Comparison of ENCODE assay signal across 27 cellular contexts in genomic region chr10:124605481-124605855, GRCh38.
DNase-seq lines count a peak whose midpoint lies in the region; ATAC-seq and TF ChIP-seq lines count a peak whose summit lies in the region.
"Had no signal": no experiment of that assay in that cellular context is flagged by ENCODE, and none has a peak within 500 bp of the region (broad histone marks: within the 10 kb centered on the region; RNA-seq: fewer than 3 reads in every experiment).

No MANE protein-coding gene starts in this region.

- H3K27me3 Mint-ChIP-seq in activated naive CD8-positive, alpha-beta T cell treated with anti-CD3 and anti-CD28 coated beads for 36 hours: no peaks in the 10 kb centered on the region
- no peaks in the 10 kb centered on the region for H3K27me3 Mint-ChIP-seq in activated naive CD8-positive, alpha-beta T cell treated with anti-CD3 and anti-CD28 coated beads, Interleukin-2, amount 50 U/mL, for 24 hours
- no peaks in the 10 kb centered on the region for H3K27me3 Mint-ChIP-seq in brain
- no peaks in the 10 kb centered on the region for H3K27me3 Mint-ChIP-seq in neural crest cell (ENCODE audit: low read depth)
- H3K27me3 Mint-ChIP-seq in type B pancreatic cell: no peaks in the 10 kb centered on the region
- H3K27me3 Mint-ChIP-seq: natural killer cell treated with Interleukin-12 subunit alpha and Interleukin-12 subunit beta and Interleukin-15 and Interleukin-18, amount 100 ng/mL, for 72 hours had no signal

- H3K27ac Mint-ChIP-seq in activated naive CD8-positive, alpha-beta T cell treated with anti-CD3 and anti-CD28 coated beads for 36 hours: peak overlapping the region; percentile 6
- no peak overlapping the region for H3K27ac Mint-ChIP-seq in activated naive CD8-positive, alpha-beta T cell treated with anti-CD3 and anti-CD28 coated beads, Interleukin-2, amount 50 U/mL, for 24 hours
- H3K27ac Mint-ChIP-seq in brain: peak overlapping the region in 3 of 5 experiments; percentile 25 to 90 (median 55)
- peak overlapping the region; percentile 91 for H3K27ac Mint-ChIP-seq in neural crest cell (ENCODE audit: unreplicated experiment)
- peak overlapping the region; percentile 6 for H3K27ac Mint-ChIP-seq in type B pancreatic cell
- H3K27ac Mint-ChIP-seq: CD8-positive, alpha-beta T cell; natural killer cell treated with Interleukin-12 subunit alpha and Interleukin-12 subunit beta and Interleukin-15 and Interleukin-18, amount 100 ng/mL, for 72 hours had no signal

- intact Hi-C loops in posterior vena cava (cut with DNase I): no loop called here

- H3K36me3 Mint-ChIP-seq in activated naive CD8-positive, alpha-beta T cell treated with anti-CD3 and anti-CD28 coated beads for 36 hours: no peaks in the 10 kb centered on the region
- H3K36me3 Mint-ChIP-seq in activated naive CD8-positive, alpha-beta T cell treated with anti-CD3 and anti-CD28 coated beads, Interleukin-2, amount 50 U/mL, for 24 hours (ENCODE audit: low read depth): no peaks in the 10 kb centered on the region
- H3K36me3 Mint-ChIP-seq in brain (no peaks in the 10 kb centered on the region), neural crest cell (ENCODE audit: low read depth) (no peaks in the 10 kb centered on the region), type B pancreatic cell (no peaks in the 10 kb centered on the region)
- H3K36me3 Mint-ChIP-seq: CD8-positive, alpha-beta T cell; natural killer cell treated with Interleukin-12 subunit alpha and Interleukin-12 subunit beta and Interleukin-15 and Interleukin-18, amount 100 ng/mL, for 72 hours had no signal

- H3K9me3 Mint-ChIP-seq in activated naive CD8-positive, alpha-beta T cell treated with anti-CD3 and anti-CD28 coated beads for 36 hours: no peaks in the 10 kb centered on the region
- H3K9me3 Mint-ChIP-seq in activated naive CD8-positive, alpha-beta T cell treated with anti-CD3 and anti-CD28 coated beads, Interleukin-2, amount 50 U/mL, for 24 hours: no peaks in the 10 kb centered on the region
- no peaks in the 10 kb centered on the region for H3K9me3 Mint-ChIP-seq in brain
- no peaks in the 10 kb centered on the region for H3K9me3 Mint-ChIP-seq in neural crest cell
- no peaks in the 10 kb centered on the region for H3K9me3 Mint-ChIP-seq in type B pancreatic cell
- H3K9me3 Mint-ChIP-seq: activated T-cell treated with anti-CD3 and anti-CD28 coated beads, Interleukin-2, amount 50 U/mL, for 4 hours; CD8-positive, alpha-beta T cell; H9; natural killer cell treated with Interleukin-12 subunit alpha and Interleukin-12 subunit beta and Interleukin-15 and Interleukin-18, amount 100 ng/mL, for 72 hours had no signal

- H3K4me1 Mint-ChIP-seq in activated naive CD8-positive, alpha-beta T cell treated with anti-CD3 and anti-CD28 coated beads for 36 hours: no peaks in the 10 kb centered on the region
- peaks cover 12% of the 10 kb centered on the region for H3K4me1 Mint-ChIP-seq in activated naive CD8-positive, alpha-beta T cell treated with anti-CD3 and anti-CD28 coated beads, Interleukin-2, amount 50 U/mL, for 24 hours
- H3K4me1 Mint-ChIP-seq in brain (peaks cover 15% of the 10 kb centered on the region), neural crest cell (peaks cover 20% of the 10 kb centered on the region), type B pancreatic cell (ENCODE audit: unreplicated experiment) (peaks cover 4% of the 10 kb centered on the region)

- TF ChIP-seq CTCF in brain (conservative IDR thresholded peaks at IDR 0.05) (no peak), neural crest cell (conservative IDR thresholded peaks at IDR 0.05) (no peak), type B pancreatic cell (conservative IDR thresholded peaks at IDR 0.05) (no peak)

- no peak for ATAC-seq in activated naive CD8-positive, alpha-beta T cell treated with anti-CD3 and anti-CD28 coated beads, Interleukin-2, amount 50 U/mL, for 24 hours
- ATAC-seq in HG03280 (IDR thresholded peaks at IDR 0.05; ENCODE audit: unreplicated experiment) (no peak), GM19397 (IDR thresholded peaks at IDR 0.05; ENCODE audit: unreplicated experiment) (no peak)
- ATAC-seq: activated T-cell treated with anti-CD3 and anti-CD28 coated beads, Interleukin-2, amount 50 U/mL, for 4 hours; CD8-positive, alpha-beta T cell; natural killer cell treated with Interleukin-12 subunit alpha and Interleukin-12 subunit beta and Interleukin-15 and Interleukin-18, amount 100 ng/mL, for 72 hours; pancreas had no signal

- no peak overlapping the region for H3K4me3 Mint-ChIP-seq in activated naive CD8-positive, alpha-beta T cell treated with anti-CD3 and anti-CD28 coated beads for 36 hours
- no peak overlapping the region for H3K4me3 Mint-ChIP-seq in activated naive CD8-positive, alpha-beta T cell treated with anti-CD3 and anti-CD28 coated beads, Interleukin-2, amount 50 U/mL, for 24 hours
- no peak overlapping the region for H3K4me3 Mint-ChIP-seq in brain
- no peak overlapping the region for H3K4me3 Mint-ChIP-seq in neural crest cell
- no peak overlapping the region for H3K4me3 Mint-ChIP-seq in type B pancreatic cell
- H3K4me3 Mint-ChIP-seq: activated T-cell treated with anti-CD3 and anti-CD28 coated beads, Interleukin-2, amount 50 U/mL, for 4 hours; CD8-positive, alpha-beta T cell; H9; natural killer cell treated with Interleukin-12 subunit alpha and Interleukin-12 subunit beta and Interleukin-15 and Interleukin-18, amount 100 ng/mL, for 72 hours had no signal

- DNase-seq in activated naive CD8-positive, alpha-beta T cell treated with anti-CD3 and anti-CD28 coated beads for 36 hours: no peak
- no peak for DNase-seq in activated naive CD8-positive, alpha-beta T cell treated with anti-CD3 and anti-CD28 coated beads, Interleukin-2, amount 50 U/mL, for 24 hours
- DNase-seq in neural crest cell (ENCODE audit: low read depth, low spot score) (no peak), type B pancreatic cell (ENCODE audit: extremely low spot score, unreplicated experiment) (no peak), posterior vena cava (ENCODE audit: low spot score) (no peak)
- DNase-seq: 8988T; activated CD4-positive, alpha-beta T cell treated with anti-CD3 and anti-CD28 coated beads for 48 hours; activated T-cell treated with anti-CD3 and anti-CD28 coated beads, Interleukin-2, amount 50 U/mL, for 4 hours; adrenal gland; CD8-positive, alpha-beta T cell; effector memory CD4-positive, alpha-beta T cell; erythroblast; H9; islet precursor cell; MG63; NCI-H2081 treated with DMSO at 0.1 percent for 48 hours; NCI-H345; NCI-H748 treated with DMSO at 0.1 percent for 48 hours; stimulated activated CD4-positive, alpha-beta T cell treated with anti-CD3 and anti-CD28 coated beads, Interleukin-4, amount 100 ng/mL, for 24 hours; stimulated activated naive CD4-positive, alpha-beta T cell; testis; uterus had no signal
